22 cellular contexts compared by ENCODE assay signal in genomic region chr2:190519975-190520767, GRCh38. TPM values are rescaled to one million over a fixed set of nuclear protein-coding genes. Genes with fewer than 3 reads are reported as not detected.
DNase-seq lines count a peak whose midpoint lies in the region; ATAC-seq, FAIRE-seq and TF ChIP-seq lines count a peak whose summit lies in the region.
"Had no signal": no experiment of that assay in that cellular context is flagged by ENCODE, and none has a peak within 500 bp of the region (broad histone marks: within the 10 kb centered on the region; RNA-seq: fewer than 3 reads in every experiment).

No MANE protein-coding gene starts in this region.

- H3K27ac ChIP-seq in GM12878 (ENCODE audit: control insufficient read depth, insufficient read depth) = no peak overlapping the region
- H3K27ac ChIP-seq: colonic mucosa had no signal

- H3K79me2 ChIP-seq in GM12878 (ENCODE audit: control insufficient read depth, insufficient read depth, low read length) = no peaks in the 10 kb centered on the region

- FAIRE-seq in GM12878 (lab: Jason Lieb, UNC) = no peak

- H3K36me3 ChIP-seq in GM12878 (ENCODE audit: control insufficient read depth in 2 of 2, insufficient read depth in 2 of 2, low read length in 1 of 2) (peaks cover 0 to 2% of the 10 kb centered on the region in 2 experiments; a peak in 1 of 4 replicates), HAP-1 (replicated peaks) (no peaks in the 10 kb centered on the region)
- H3K36me3 ChIP-seq: colonic mucosa had no signal

- no peaks in the 10 kb centered on the region for H3K9me3 Mint-ChIP-seq in activated naive CD4-positive, alpha-beta T cell treated with anti-CD3 and anti-CD28 coated beads, Interleukin-2, amount 50 U/mL, for 24 hours
- H3K9me3 Mint-ChIP-seq in T-cell = no peaks in the 10 kb centered on the region
- H3K9me3 Mint-ChIP-seq in stimulated activated effector memory CD8-positive, alpha-beta T cell treated with anti-CD3 and anti-CD28 coated beads, Interleukin-12 subunit alpha, Interleukin-12 subunit beta, amount 100 ng/mL, for 72 hours = no peaks in the 10 kb centered on the region
- H3K9me3 Mint-ChIP-seq: brain; stimulated activated memory B cell treated with anti-CD40 and anti-IgM and Interleukin-4, amounts not matched to agents 10 μg/mL and 1 μg/mL and 100 μg/mL, for 72 hours had no signal

- peak; percentile 80 to 92 (median 84) for ATAC-seq in T-cell (replicated peaks in 1 of 4)
- peak; percentile 40 for ATAC-seq in GM12878
- peak; percentile 80 for ATAC-seq in stimulated activated effector memory CD8-positive, alpha-beta T cell treated with anti-CD3 and anti-CD28 coated beads, Interleukin-12 subunit alpha, Interleukin-12 subunit beta, amount 100 ng/mL, for 72 hours
- ATAC-seq: stimulated activated memory B cell treated with anti-CD40 and anti-IgM and Interleukin-4, amounts not matched to agents 10 μg/mL and 1 μg/mL and 100 μg/mL, for 72 hours had no signal

- H3K9ac ChIP-seq in GM12878 (ENCODE audit: control insufficient read depth, insufficient read depth, low read length) = no peak overlapping the region

- SMC1A ChIA-PET in GM12878 (lab: Charles Lee; ENCODE audit: uncharacterized antibody, unreplicated experiment) = no interaction called here

- H3K9me3 ChIP-seq in GM12878 (replicated peaks; ENCODE audit: control insufficient read depth, insufficient read depth, low read length) (no peaks in the 10 kb centered on the region), HAP-1 (no peaks in the 10 kb centered on the region)
- H3K9me3 ChIP-seq: colonic mucosa had no signal

- intact Hi-C loops in GM12878 (cut with micrococcal nuclease; ENCODE audit: unreplicated experiment) (loop anchor here (5.0 kb wide), 1 partner anchor 433 kb away; no protein-coding TSS in a partner anchor), head of caudate nucleus (cut with DNase I) (loop anchor here (10.0 kb wide), 1 partner anchor 435 kb away; no protein-coding TSS in a partner anchor)

- DNase-seq in activated naive CD4-positive, alpha-beta T cell (lab: John Stamatoyannopoulos, UW) = no peak
- DNase-seq in T-cell (no peak), GM12878 (ENCODE audit: low read depth, low spot score) (no peak), head of caudate nucleus (no peak), HAP-1 (ENCODE audit: low spot score in 2 of 2) (no peak), NOMO-1 treated with dmso at 0.1 percent for 144 hours (lab: John Stamatoyannopoulos, UW; ENCODE audit: unreplicated experiment) (no peak)
- no peak for DNase-seq in stimulated activated effector memory CD8-positive, alpha-beta T cell treated with anti-CD3 and anti-CD28 coated beads, Interleukin-12 subunit alpha, Interleukin-12 subunit beta, amount 100 ng/mL, for 72 hours (ENCODE audit: low spot score in 2 of 2)
- DNase-seq: activated CD8-positive, alpha-beta memory T cell treated with anti-CD3 and anti-CD28 coated beads, Interleukin-2, amount 50 U/mL, for 4 hours; colonic mucosa; GF-D8; glutamatergic neuron; Kasumi-1; mammary epithelial cell; NCI-H1092; NCI-H1930; NCI-H226; NCI-H774; nucleus accumbens; stimulated activated CD4-positive, alpha-beta T cell treated with anti-CD3 and anti-CD28 coated beads, Interleukin-1b, Interleukin-23, amount 100 ng/mL, for 48 hours had no signal

- peak overlapping the region; percentile 15 for H3K4me3 Mint-ChIP-seq in activated naive CD4-positive, alpha-beta T cell treated with anti-CD3 and anti-CD28 coated beads, Interleukin-2, amount 50 U/mL, for 24 hours
- H3K4me3 Mint-ChIP-seq in T-cell = peak overlapping the region in 1 of 3 donors; percentile 46
- no peak overlapping the region for H3K4me3 Mint-ChIP-seq in stimulated activated effector memory CD8-positive, alpha-beta T cell treated with anti-CD3 and anti-CD28 coated beads, Interleukin-12 subunit alpha, Interleukin-12 subunit beta, amount 100 ng/mL, for 72 hours
- H3K4me3 Mint-ChIP-seq: brain; stimulated activated memory B cell treated with anti-CD40 and anti-IgM and Interleukin-4, amounts not matched to agents 10 μg/mL and 1 μg/mL and 100 μg/mL, for 72 hours had no signal

- peaks cover 61% of the 10 kb centered on the region for H3K4me1 Mint-ChIP-seq in activated naive CD4-positive, alpha-beta T cell treated with anti-CD3 and anti-CD28 coated beads, Interleukin-2, amount 50 U/mL, for 24 hours
- H3K4me1 Mint-ChIP-seq in T-cell = peaks cover 41 to 56% (median 50%) of the 10 kb centered on the region in 3 donors
- peaks cover 34% of the 10 kb centered on the region for H3K4me1 Mint-ChIP-seq in stimulated activated effector memory CD8-positive, alpha-beta T cell treated with anti-CD3 and anti-CD28 coated beads, Interleukin-12 subunit alpha, Interleukin-12 subunit beta, amount 100 ng/mL, for 72 hours
- H3K4me1 Mint-ChIP-seq: brain had no signal

- no peak for TF ChIP-seq POLR2A in GM12878 (IDR thresholded peaks at IDR 0.05; ENCODE audit: low read depth, low read length)

- H3K4me1 ChIP-seq in GM12878 (ENCODE audit: control insufficient read depth, insufficient read depth, low read length) = peaks cover 7% of the 10 kb centered on the region
- no peaks in the 10 kb centered on the region for H3K4me1 ChIP-seq in HAP-1
- H3K4me1 ChIP-seq: colonic mucosa had no signal

- no peaks in the 10 kb centered on the region for H4K20me1 ChIP-seq in GM12878 (ENCODE audit: control insufficient read depth, insufficient read depth)

- in situ Hi-C loops in GM12878 (cut with MboI) = no loop called here
- in situ Hi-C loops in HAP-1 (cut with MboI; ENCODE audit: low sequenced_read_pairs) = loop anchor here (25.0 kb wide), 1 partner anchor 433 kb away; no protein-coding TSS in a partner anchor

- no peaks in the 10 kb centered on the region for H3K27me3 ChIP-seq in GM12878 (replicated peaks in 1 of 2; ENCODE audit: control insufficient read depth in 2 of 2, insufficient read depth in 2 of 2, low read length in 1 of 2)
- H3K27me3 ChIP-seq in HAP-1 (ENCODE audit: low read depth) = no peaks in the 10 kb centered on the region
- H3K27me3 ChIP-seq: colonic mucosa had no signal

- CTCF ChIA-PET in T-cell (lab: Charles Lee) = no interaction called here
- CTCF ChIA-PET in GM12878 (lab: Yijun Ruan, JAX) = interaction anchor here (1.0 kb wide), 1 partner anchor 144 kb away, joined by 3 read pairs; no protein-coding TSS in a partner anchor

- 100% methylated on average over 1 of the region's 1 CpG for WGBS in GM12878 (ENCODE audit: insufficient coverage, insufficient replicate concordance, low lambda C conversion rate, missing lambda C conversion rate)

- TF ChIP-seq EP300 in GM12878 (IDR thresholded peaks at IDR 0.05; ENCODE audit: borderline replicate concordance in 1 of 2, control insufficient read depth in 1 of 2, low read depth in 2 of 2, low read length in 2 of 2) = no peak

- H3K36me3 Mint-ChIP-seq in activated naive CD4-positive, alpha-beta T cell treated with anti-CD3 and anti-CD28 coated beads, Interleukin-2, amount 50 U/mL, for 24 hours = peaks cover 12% of the 10 kb centered on the region
- H3K36me3 Mint-ChIP-seq in T-cell = peaks cover 20% of the 10 kb centered on the region
- H3K36me3 Mint-ChIP-seq in stimulated activated effector memory CD8-positive, alpha-beta T cell treated with anti-CD3 and anti-CD28 coated beads, Interleukin-12 subunit alpha, Interleukin-12 subunit beta, amount 100 ng/mL, for 72 hours = peaks cover 56% of the 10 kb centered on the region
- H3K36me3 Mint-ChIP-seq: brain had no signal

- H3K27me3 Mint-ChIP-seq in activated naive CD4-positive, alpha-beta T cell treated with anti-CD3 and anti-CD28 coated beads, Interleukin-2, amount 50 U/mL, for 24 hours = no peaks in the 10 kb centered on the region
- no peaks in the 10 kb centered on the region for H3K27me3 Mint-ChIP-seq in T-cell
- H3K27me3 Mint-ChIP-seq: brain; stimulated activated memory B cell treated with anti-CD40 and anti-IgM and Interleukin-4, amounts not matched to agents 10 μg/mL and 1 μg/mL and 100 μg/mL, for 72 hours had no signal

- POLR2A ChIA-PET in T-cell (lab: Charles Lee) (interaction anchor here in 1 of 2 donors (1.2 kb wide), 1 partner anchor 14 kb away, joined by 3 read pairs; no protein-coding TSS in a partner anchor), GM12878 (lab: Charles Lee) (no interaction called here)

- H3K4me3 ChIP-seq in GM12878 (no peak overlapping the region), HAP-1 (no peak overlapping the region)
- H3K4me3 ChIP-seq: colonic mucosa had no signal

- TF ChIP-seq RAD21 in GM12878 (IDR thresholded peaks at IDR 0.05; ENCODE audit: insufficient read depth, low read depth, low read length) = no peak

- BruUV-seq in GM12878 (replicated peaks; lab: Mats Ljungman, UMichigan) = no TSS peak

- RAD21 ChIA-PET in GM12878 (lab: Charles Lee; ENCODE audit: unreplicated experiment) = no interaction called here

- H3K4me2 ChIP-seq in GM12878 (ENCODE audit: control insufficient read depth, insufficient read depth) = no peak overlapping the region

- peak overlapping the region; percentile 74 for H3K27ac Mint-ChIP-seq in activated naive CD4-positive, alpha-beta T cell treated with anti-CD3 and anti-CD28 coated beads, Interleukin-2, amount 50 U/mL, for 24 hours
- peak overlapping the region; percentile 62 to 84 for H3K27ac Mint-ChIP-seq in T-cell
- peak overlapping the region; percentile 29 for H3K27ac Mint-ChIP-seq in stimulated activated effector memory CD8-positive, alpha-beta T cell treated with anti-CD3 and anti-CD28 coated beads, Interleukin-12 subunit alpha, Interleukin-12 subunit beta, amount 100 ng/mL, for 72 hours
- H3K27ac Mint-ChIP-seq: brain; stimulated activated memory B cell treated with anti-CD40 and anti-IgM and Interleukin-4, amounts not matched to agents 10 μg/mL and 1 μg/mL and 100 μg/mL, for 72 hours had no signal

- TF ChIP-seq CTCF in GM12878 (IDR thresholded peaks at IDR 0.05 in 2 of 3, conservative IDR thresholded peaks at IDR 0.05 in 1 of 3; ENCODE audit: control insufficient read depth in 2 of 3, extremely low read depth in 1 of 3, insufficient read depth in 1 of 3, low read depth in 3 of 3, low read length in 3 of 3) = no peak

- no peak overlapping the region for H2AFZ ChIP-seq in GM12878 (ENCODE audit: control insufficient read depth, low read depth, low read length)

RNA-seq across cellular contexts. Expression of gene NEMP2, which starts 14.4 kb away (rescaled TPM):
- total RNA-seq in T-cell (10 to 100 TPM; 11.1 to 16.2 (median 15.3) TPM), GM12878 (2014; rRNA removed) (7.9 and 12.6 TPM in 2 replicates), GM12878 (2014; rRNA removed; fragmentation: Illumina TruSeq; extraction: Trizol) (8.3 and 11.6 TPM in 2 replicates), GM12878 (2021) (10.4 and 12.6 TPM in 2 replicates)
- 35.7 and 37.8 TPM in 2 replicates for total RNA-seq in GM12878 (2013; cell fraction: nucleolus; rRNA removed)
- 3.2 TPM for polyA plus RNA-seq in GM12878 (2011; ENCODE audit: low read depth)
- polyA plus RNA-seq in GM12878 (2011; rRNA removed) (12.9 and 19.0 TPM in 2 replicates), GM12878 (2014; fragmentation: Illumina TruSeq; extraction: Trizol) (7.6 and 9.7 TPM in 2 replicates), GM12878 (2014; fragmentation: Nextera tagmentation; extraction: Ambion mirVana) (1 to 10 TPM; 2.3 to 3.6 TPM), GM12878 (2014; rRNA removed) (6.5 and 7.0 TPM in 2 replicates), GM12878 (2016; fragmentation: Nextera tagmentation; extraction: Ambion mirVana) (10 to 100 TPM; 12.5 to 14.0 TPM)
- polyA plus RNA-seq in GM12878 (2011; cell fraction: cytosol; rRNA removed) = 6.1 and 6.5 TPM in 2 replicates
- 7.3 and 9.0 TPM in 2 replicates for polyA plus RNA-seq in GM12878 (2011; cell fraction: nucleus; rRNA removed)
- polyA plus RNA-seq in GM12878 (2012) = 4.9 and 7.1 TPM in 2 replicates
- polyA minus RNA-seq in GM12878 (2011; rRNA and poly(A)+ RNA removed) = 22.3 and 31.5 TPM in 2 replicates
- 7.4 and 10.7 TPM in 2 replicates for polyA minus RNA-seq in GM12878 (2011; cell fraction: cytosol; rRNA and poly(A)+ RNA removed)
- 33.4 and 44.8 TPM in 2 replicates for polyA minus RNA-seq in GM12878 (2011; cell fraction: nucleus; rRNA and poly(A)+ RNA removed)
